In the genomic region with DNA sequence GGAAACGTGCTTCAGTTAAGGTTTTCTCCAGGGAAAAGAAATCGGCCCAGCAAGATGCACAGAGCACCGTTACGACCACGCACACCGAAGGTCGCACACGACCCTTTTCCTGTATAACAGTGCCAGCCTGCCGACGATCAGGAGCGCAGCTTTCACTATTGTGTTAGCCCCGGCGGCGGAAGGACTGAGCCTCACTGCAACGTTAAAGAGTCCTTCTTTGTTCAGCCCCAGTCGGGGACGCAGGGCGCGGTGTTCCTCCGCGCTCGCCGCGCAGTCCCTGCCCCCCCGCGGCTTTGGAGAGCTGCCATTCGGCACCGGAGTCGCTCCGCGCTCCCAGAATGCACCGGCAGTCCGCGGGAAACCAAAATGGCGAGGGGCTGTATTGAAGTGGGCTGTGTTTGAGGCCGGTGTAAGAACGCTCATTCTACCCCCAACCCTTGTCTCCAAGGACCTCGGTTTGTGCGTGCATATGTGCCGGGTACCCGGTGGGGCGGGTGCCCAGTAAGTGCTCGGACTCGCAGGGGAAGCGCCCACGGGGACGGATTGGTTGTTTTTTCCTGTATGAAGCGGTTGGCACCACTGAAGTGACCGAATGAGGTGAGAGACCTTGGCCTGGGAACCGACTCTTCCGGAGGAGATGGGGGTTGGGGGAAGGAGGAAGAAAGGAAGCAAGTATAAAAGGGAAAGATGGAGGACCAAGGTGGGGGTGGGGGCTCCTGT, we compare ENCODE assay signal across 8 cellular contexts. TPM values are rescaled to one million over a fixed set of nuclear protein-coding genes. Genes with fewer than 3 reads are reported as not detected.
A peak's percentile ranks its signal among the peaks of the same experiment; 100 is the strongest.
DNase-seq lines count a peak whose midpoint lies in the region; ATAC-seq and TF ChIP-seq lines count a peak whose summit lies in the region.

MTF2 (plus strand) TSS at position 349 of the 720 bp plus-strand sequence; CDS start at position 593, 244 bp downstream.

- peak within 1 kb of the TSS; percentile 99 for H2AFZ ChIP-seq in fibroblast of lung (ENCODE audit: low read length)

- H3K27me3 Mint-ChIP-seq in naive thymus-derived CD4-positive, alpha-beta T cell, result no peaks in the 10 kb centered on the region
- H3K27me3 Mint-ChIP-seq in stimulated activated memory B cell treated with anti-CD40 and anti-IgM and Interleukin-4, amounts not matched to agents 10 μg/mL and 1 μg/mL and 100 μg/mL, for 72 hours, result no peaks in the 10 kb centered on the region

- intact Hi-C loops in naive thymus-derived CD4-positive, alpha-beta T cell (cut with micrococcal nuclease), result loop anchor here (1.0 to 5.0 kb wide), 14 partner anchors 13 to 1577 kb away; partner anchors contain the start of genes CCDC18 (in 2 of the 2), TMED5 (in 2 of the 2), ABCD3 (in 1 of the 2) and CDC7 (in 1 of the 2)

- no peaks in the 10 kb centered on the region for H4K20me1 ChIP-seq in fibroblast of lung (ENCODE audit: control insufficient read depth, extremely low read depth, insufficient read depth, low read length)

- CTCF ChIA-PET in RWPE1 (lab: Yijun Ruan, JAX), result interaction anchor here (0.6 to 0.8 kb wide), 3 partner anchors 457 to 1910 kb away, joined by 3 to 4 read pairs (median 3); no protein-coding TSS in a partner anchor
- CTCF ChIA-PET in naive thymus-derived CD4-positive, alpha-beta T cell (lab: Charles Lee), result interaction anchor here (0.6 to 1.8 kb wide), 8 partner anchors 9 to 225 kb away, joined by 3 to 7 read pairs (median 3); partner anchors contain the start of gene DIPK1A

- H3K27me3 ChIP-seq in fibroblast of lung (ENCODE audit: control insufficient read depth, insufficient read depth, low read length), result no peaks in the 10 kb centered on the region
- no peaks in the 10 kb centered on the region for H3K27me3 ChIP-seq in naive thymus-derived CD4-positive, alpha-beta T cell (ENCODE audit: control insufficient read depth in 2 of 2, insufficient read depth in 2 of 2, low read length in 2 of 2)

- H3K27ac Mint-ChIP-seq in naive thymus-derived CD4-positive, alpha-beta T cell, result peak within 1 kb of the TSS; percentile 88 to 99 (median 94)
- H3K27ac Mint-ChIP-seq in stimulated activated memory B cell treated with anti-CD40 and anti-IgM and Interleukin-4, amounts not matched to agents 10 μg/mL and 1 μg/mL and 100 μg/mL, for 72 hours, result peak within 1 kb of the TSS; percentile 93

- H3K4me3 Mint-ChIP-seq in naive thymus-derived CD4-positive, alpha-beta T cell, result peak within 1 kb of the TSS; percentile 94 to 99 (median 97)
- H3K4me3 Mint-ChIP-seq in stimulated activated memory B cell treated with anti-CD40 and anti-IgM and Interleukin-4, amounts not matched to agents 10 μg/mL and 1 μg/mL and 100 μg/mL, for 72 hours, result peak within 1 kb of the TSS; percentile 92

- TF ChIP-seq CTCF in RWPE1 (conservative IDR thresholded peaks at IDR 0.05; ENCODE audit: low read depth) (no peak), fibroblast of lung (conservative IDR thresholded peaks at IDR 0.05 in 1 of 2, IDR thresholded peaks at IDR 0.05 in 1 of 2; ENCODE audit: low read depth in 1 of 2, low read length in 2 of 2) (no peak)

- DNase-seq in EL, result peak; percentile 96
- peak; percentile 87 for DNase-seq in H4 (ENCODE audit: low spot score)
- DNase-seq in LoVo (ENCODE audit: low spot score), result peak; percentile 95
- DNase-seq in RWPE1 (ENCODE audit: low spot score), result peak; percentile 92
- DNase-seq in activated T-helper 1 cell treated with anti-CD3 and anti-CD28 coated beads, Interleukin-2, amount 50 U/mL, for 16 hours (ENCODE audit: low read depth in 1 of 2, low spot score in 1 of 2), result peak; percentile 84 to 90
- peak; percentile 98 for DNase-seq in fibroblast of lung (ENCODE audit: low read depth in 2 of 2)
- peak; percentile 84 to 92 (median 90) for DNase-seq in naive thymus-derived CD4-positive, alpha-beta T cell

- peak; percentile 96 for ATAC-seq in naive thymus-derived CD4-positive, alpha-beta T cell
- ATAC-seq in stimulated activated memory B cell treated with anti-CD40 and anti-IgM and Interleukin-4, amounts not matched to agents 10 μg/mL and 1 μg/mL and 100 μg/mL, for 72 hours, result peak; percentile 97

- peaks cover 50% of the 10 kb centered on the region for H3K79me2 ChIP-seq in fibroblast of lung (ENCODE audit: control insufficient read depth, insufficient read depth, low read length)

- peaks cover 0 to 18% (median 14%) of the 10 kb centered on the region in 5 donors for H3K36me3 Mint-ChIP-seq in naive thymus-derived CD4-positive, alpha-beta T cell
- peaks cover 16% of the 10 kb centered on the region for H3K36me3 Mint-ChIP-seq in stimulated activated memory B cell treated with anti-CD40 and anti-IgM and Interleukin-4, amounts not matched to agents 10 μg/mL and 1 μg/mL and 100 μg/mL, for 72 hours

- peaks cover 34 to 58% (median 50%) of the 10 kb centered on the region in 7 donors for H3K4me1 Mint-ChIP-seq in naive thymus-derived CD4-positive, alpha-beta T cell
- peaks cover 43% of the 10 kb centered on the region for H3K4me1 Mint-ChIP-seq in stimulated activated memory B cell treated with anti-CD40 and anti-IgM and Interleukin-4, amounts not matched to agents 10 μg/mL and 1 μg/mL and 100 μg/mL, for 72 hours

- peak within 1 kb of the TSS; percentile 97 for H3K4me2 ChIP-seq in fibroblast of lung (ENCODE audit: extremely low read depth, insufficient read depth, low read length)

- H3K9ac ChIP-seq in fibroblast of lung (ENCODE audit: insufficient read depth, low read length), result peak within 1 kb of the TSS; percentile 84

- peaks cover 4% of the 10 kb centered on the region for H3K4me1 ChIP-seq in fibroblast of lung (ENCODE audit: control insufficient read depth, extremely low read depth, insufficient read depth, low read length)
- peaks cover 10 to 22% of the 10 kb centered on the region in 2 donors for H3K4me1 ChIP-seq in naive thymus-derived CD4-positive, alpha-beta T cell (ENCODE audit: control insufficient read depth in 2 of 2, insufficient read depth in 2 of 2, low read length in 2 of 2)

- peak within 1 kb of the TSS; percentile 88 for H3K27ac ChIP-seq in RWPE1
- peak within 1 kb of the TSS; percentile 92 for H3K27ac ChIP-seq in fibroblast of lung (ENCODE audit: insufficient read depth, low read length)
- peak within 1 kb of the TSS; percentile 93 for H3K27ac ChIP-seq in naive thymus-derived CD4-positive, alpha-beta T cell (ENCODE audit: low read depth, low read length)

- no peaks in the 10 kb centered on the region for H3K9me3 ChIP-seq in fibroblast of lung (ENCODE audit: control insufficient read depth, insufficient read depth, low read depth, low read length)
- H3K9me3 ChIP-seq in naive thymus-derived CD4-positive, alpha-beta T cell (ENCODE audit: control insufficient read depth in 2 of 3, low read length in 3 of 3), result no peaks in the 10 kb centered on the region

- POLR2A ChIA-PET in RWPE1 (lab: Yijun Ruan, JAX; ENCODE audit: low non-redundant PET), result interaction anchor here (0.5 to 0.6 kb wide), 2 partner anchors 56 to 78 kb away, joined by 3 read pairs; no protein-coding TSS in a partner anchor
- POLR2A ChIA-PET in naive thymus-derived CD4-positive, alpha-beta T cell (lab: Charles Lee), result interaction anchor here (0.6 to 3.5 kb wide), 31 partner anchors 8 to 800 kb away, joined by 3 to 22 read pairs (median 4); partner anchors contain the start of genes DIPK1A, DNTTIP2, DR1 and RPL5

- H3K36me3 ChIP-seq in fibroblast of lung (ENCODE audit: control insufficient read depth, insufficient read depth, low read length), result no peaks in the 10 kb centered on the region
- H3K36me3 ChIP-seq in naive thymus-derived CD4-positive, alpha-beta T cell (ENCODE audit: control insufficient read depth in 2 of 3, insufficient read depth in 3 of 3, low read length in 3 of 3), result peaks cover 0 to 5% (median 0%) of the 10 kb centered on the region in 3 experiments

- peak within 1 kb of the TSS; percentile 75 to 99 (median 96) for H3K4me3 ChIP-seq in fibroblast of lung (replicated peaks in 1 of 4; ENCODE audit: control extremely low read depth in 1 of 4, insufficient read depth in 1 of 4, low read depth in 3 of 4, low read length in 4 of 4)
- peak within 1 kb of the TSS; percentile 88 for H3K4me3 ChIP-seq in naive thymus-derived CD4-positive, alpha-beta T cell (ENCODE audit: low read length)

- H3K9me3 Mint-ChIP-seq in naive thymus-derived CD4-positive, alpha-beta T cell, result peaks cover 0 to 4% (median 0%) of the 10 kb centered on the region in 11 donors
- no peaks in the 10 kb centered on the region for H3K9me3 Mint-ChIP-seq in stimulated activated memory B cell treated with anti-CD40 and anti-IgM and Interleukin-4, amounts not matched to agents 10 μg/mL and 1 μg/mL and 100 μg/mL, for 72 hours

RNA-seq across cellular contexts. Expression of gene MTF2, which starts in this region (rescaled TPM):
- 10.3 and 12.4 TPM in 2 replicates for total RNA-seq in H4 (2014; rRNA removed; shearing (Covaris generic))
- total RNA-seq in fibroblast of lung, result 8.6 and 13.6 TPM in 2 replicates
- polyA plus RNA-seq in fibroblast of lung, result 8.9 and 14.3 TPM in 2 replicates
- 5.0 and 7.5 TPM in 2 replicates for polyA plus RNA-seq in fibroblast of lung (2012)
- polyA minus RNA-seq in fibroblast of lung (ENCODE audit: low replicate concordance), result 8.0 and 10.2 TPM in 2 replicates
- total RNA-seq in naive thymus-derived CD4-positive, alpha-beta T cell, result 10 to 100 TPM; 35.3 to 63.1 (median 47.1) TPM
- 10 to 100 TPM; 75.9 to 77.9 TPM for polyA plus RNA-seq in naive thymus-derived CD4-positive, alpha-beta T cell

Comparison
In these comparisons a context has a peak if more than half of its experiments do, and no peak if none do; other contexts are left out.
1. Peak in every context shown above with its lines: DNase-seq, ATAC-seq, H3K4me3 ChIP-seq and H3K27ac ChIP-seq.